1 cellular context compared by ENCODE assay signal in the genomic region with DNA sequence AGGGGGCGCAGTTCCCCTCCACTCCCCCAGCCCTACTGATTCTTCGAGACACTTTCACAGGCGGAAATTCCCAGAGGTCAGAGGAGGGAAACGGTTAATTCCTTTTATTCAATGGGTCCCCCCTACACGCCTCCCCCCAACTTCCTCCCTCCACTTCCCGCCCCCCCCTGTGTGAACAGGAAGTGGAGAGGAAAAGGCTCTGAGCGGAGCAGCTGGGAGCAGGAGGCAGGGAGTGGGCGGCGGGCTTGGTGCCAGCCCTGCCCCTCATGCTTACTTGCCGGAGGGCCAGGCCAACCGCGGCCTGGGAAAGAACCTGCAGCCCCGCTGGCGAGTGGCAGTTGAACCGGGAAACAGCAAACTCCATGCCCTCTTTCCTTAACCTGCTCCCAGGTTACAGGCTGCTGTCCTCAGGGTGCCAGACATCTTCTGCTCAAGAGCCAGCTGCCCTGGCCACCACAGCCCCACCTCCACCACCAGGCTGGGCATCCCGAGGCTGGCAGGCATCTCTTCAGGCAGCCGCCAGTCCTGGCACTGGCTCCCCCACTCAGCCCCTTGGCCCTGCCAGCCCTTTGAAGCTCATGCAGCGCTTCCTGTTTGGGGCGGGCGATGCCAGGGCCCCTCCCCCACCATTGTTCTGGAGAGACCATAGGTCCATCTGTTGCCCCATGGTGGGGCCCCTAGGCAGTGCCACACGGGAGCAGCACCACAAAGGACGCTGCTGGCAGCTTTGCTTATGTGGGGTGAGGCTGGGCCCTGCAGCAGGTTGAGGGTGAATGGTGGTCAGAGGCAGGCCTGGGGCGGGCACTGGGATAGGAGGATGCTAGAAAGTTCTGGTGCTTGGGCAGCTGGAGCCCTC.
TF ChIP-seq lines count a peak whose summit lies in the region.

No MANE protein-coding gene starts in this region.

TF ChIP-seq in endothelial cell of umbilical vein, 7 proteins besides CTCF, POLR2A, EP300 and RAD21:
- TF ChIP-seq MYC (IDR thresholded peaks at IDR 0.05; ENCODE audit: low read depth, low read length) (no peak), JUN (IDR thresholded peaks at IDR 0.05; ENCODE audit: borderline replicate concordance, insufficient read depth, insufficient read length, low read depth) (no peak), POLR2AphosphoS5 (IDR thresholded peaks at IDR 0.05; ENCODE audit: insufficient read depth, low read depth, low read length) (no peak), GATA2 (IDR thresholded peaks at IDR 0.05; ENCODE audit: insufficient read depth, insufficient read length, low read depth, low read length) (no peak), EZH2 (IDR thresholded peaks at IDR 0.05; ENCODE audit: borderline replicate concordance, low read depth, low read length, severe bottlenecking) (no peak), FOS (IDR thresholded peaks at IDR 0.05; ENCODE audit: borderline replicate concordance, insufficient read depth, low read length) (no peak)
- TF ChIP-seq, protein P1, sequence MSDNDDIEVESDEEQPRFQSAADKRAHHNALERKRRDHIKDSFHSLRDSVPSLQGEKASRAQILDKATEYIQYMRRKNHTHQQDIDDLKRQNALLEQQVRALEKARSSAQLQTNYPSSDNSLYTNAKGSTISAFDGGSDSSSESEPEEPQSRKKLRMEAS (IDR thresholded peaks at IDR 0.05; ENCODE audit: insufficient read depth, insufficient read length), result no peak
